Comparison of ENCODE assay signal across 9 cellular contexts in the genomic region with DNA sequence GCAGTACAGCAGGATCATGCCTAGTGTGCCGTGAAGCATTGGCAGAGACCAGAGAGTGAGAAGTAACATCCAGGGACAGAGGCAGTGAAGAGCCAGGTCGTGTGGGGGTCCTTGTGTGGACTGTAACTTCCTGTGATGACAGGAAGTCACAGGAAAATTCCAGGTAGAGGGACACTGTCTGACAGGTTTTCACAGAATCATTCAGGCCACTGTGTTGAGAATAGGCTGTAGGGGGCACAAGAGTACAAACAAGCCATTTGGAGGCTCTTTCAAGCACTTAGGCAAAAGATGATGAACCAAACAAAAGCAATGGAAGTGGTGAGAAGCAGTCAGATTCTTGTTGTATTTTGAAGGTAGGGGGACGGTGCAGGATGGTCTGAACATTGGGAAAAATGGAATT. TPM values are rescaled to one million over a fixed set of nuclear protein-coding genes. Genes with fewer than 3 reads are reported as not detected.
DNase-seq lines count a peak whose midpoint lies in the region; ATAC-seq lines count a peak whose summit lies in the region.
"Had no signal": no experiment of that assay in that cellular context is flagged by ENCODE, and none has a peak within 500 bp of the region (broad histone marks: within the 10 kb centered on the region; RNA-seq: fewer than 3 reads in every experiment).

No MANE protein-coding gene starts in this region.

- no peak overlapping the region for H2AK5ac ChIP-seq in mesendoderm (ENCODE audit: low read length)

- no peaks in the 10 kb centered on the region for H3K27me3 Mint-ChIP-seq in effector memory CD8-positive, alpha-beta T cell
- H3K27me3 Mint-ChIP-seq: CD8-positive, alpha-beta memory T cell had no signal

- no peaks in the 10 kb centered on the region for H3K4me1 ChIP-seq in mesendoderm (ENCODE audit: control insufficient read depth, low read depth, low read length)

- no peak overlapping the region for H3K4me3 Mint-ChIP-seq in effector memory CD8-positive, alpha-beta T cell
- H3K4me3 Mint-ChIP-seq: CD8-positive, alpha-beta memory T cell had no signal

- no peak overlapping the region for H3K4me3 ChIP-seq in mesendoderm (ENCODE audit: low read length)

- no peak overlapping the region for H3K27ac Mint-ChIP-seq in effector memory CD8-positive, alpha-beta T cell
- H3K27ac Mint-ChIP-seq: CD8-positive, alpha-beta memory T cell had no signal

- no peak overlapping the region for H3K18ac ChIP-seq in mesendoderm (ENCODE audit: low read length)

- no peak overlapping the region for H3K27ac ChIP-seq in mesendoderm (ENCODE audit: low read depth, low read length)

- H3K4me1 Mint-ChIP-seq in effector memory CD8-positive, alpha-beta T cell (ENCODE audit: low read depth in 2 of 2): no peaks in the 10 kb centered on the region
- H3K4me1 Mint-ChIP-seq: CD8-positive, alpha-beta memory T cell had no signal

- H3K36me3 Mint-ChIP-seq in effector memory CD8-positive, alpha-beta T cell (ENCODE audit: insufficient read depth): no peaks in the 10 kb centered on the region
- H3K36me3 Mint-ChIP-seq: CD8-positive, alpha-beta memory T cell had no signal

- H3K4me2 ChIP-seq in mesendoderm (ENCODE audit: low read length): no peak overlapping the region

- ATAC-seq in effector memory CD8-positive, alpha-beta T cell (replicated peaks): peak; percentile 66

- H4K8ac ChIP-seq in mesendoderm (ENCODE audit: low read depth, low read length): no peak overlapping the region

- peak overlapping the region; percentile 4 for H3K9ac ChIP-seq in mesendoderm (ENCODE audit: low read length)

- peak overlapping the region; percentile 40 for H3K56ac ChIP-seq in mesendoderm (ENCODE audit: low read length)

- no CpG with 5 or more reads among the region's 3 CpGs for WGBS in mesendoderm (ENCODE audit: extremely low coverage, insufficient coverage, low lambda C conversion rate)

- H3K23ac ChIP-seq in mesendoderm (ENCODE audit: low read length): no peak overlapping the region

- H4K5ac ChIP-seq in mesendoderm (ENCODE audit: low read length): no peak overlapping the region

- H3K79me2 ChIP-seq in mesendoderm (ENCODE audit: control insufficient read depth, insufficient read depth, low read length): no peaks in the 10 kb centered on the region

- H3K79me1 ChIP-seq in mesendoderm (ENCODE audit: low read length): no peaks in the 10 kb centered on the region

- H2BK5ac ChIP-seq in mesendoderm (ENCODE audit: low read length): no peak overlapping the region

- DNase-seq in NCI-H2107 treated with DMSO at 0.1 percent for 48 hours (lab: John Stamatoyannopoulos, UW; ENCODE audit: unreplicated experiment) (peak; percentile 4), NCI-H2107 (lab: John Stamatoyannopoulos, UW) (no peak), NCI-H146 (lab: John Stamatoyannopoulos, UW) (peak; percentile 50), mesendoderm (peak; percentile 86), SIG-M5 (lab: John Stamatoyannopoulos, UW) (no peak), NCI-H1694 treated with DMSO at 0.1 percent for 48 hours (lab: John Stamatoyannopoulos, UW) (no peak)
- peak; percentile 17 to 34 (median 27) for DNase-seq in effector memory CD8-positive, alpha-beta T cell
- no peak for DNase-seq in NK-92 treated with Interleukin-12 subunit alpha and Interleukin-12 subunit beta, amount 100 ng/mL, for 24 hours (lab: John Stamatoyannopoulos, UW)

- H2BK120ac ChIP-seq in mesendoderm (ENCODE audit: low read depth, low read length): no peak overlapping the region

- no peaks in the 10 kb centered on the region for H3K27me3 ChIP-seq in mesendoderm (ENCODE audit: insufficient read depth, low read length, poor library complexity)

- H3K4ac ChIP-seq in mesendoderm (ENCODE audit: low read depth, low read length): no peak overlapping the region

- no peaks in the 10 kb centered on the region for H3K9me3 Mint-ChIP-seq in effector memory CD8-positive, alpha-beta T cell
- H3K9me3 Mint-ChIP-seq: CD8-positive, alpha-beta memory T cell had no signal

- no peaks in the 10 kb centered on the region for H3K36me3 ChIP-seq in mesendoderm (ENCODE audit: control insufficient read depth, insufficient read depth, low read length)

- no peak overlapping the region for H2BK15ac ChIP-seq in mesendoderm (replicated peaks; ENCODE audit: low read depth)

RNA-seq across cellular contexts. Expression of a gene that starts 46.4 kb away (rescaled TPM):
- 1.4 TPM for polyA plus RNA-seq in mesendoderm (2013, experiment 1 of 2)
- polyA plus RNA-seq in mesendoderm (2013, experiment 2 of 2): 1.7 TPM

Comparison
In these comparisons a context has a peak if more than half of its experiments do, and no peak if none do; other contexts are left out.
1. DNase-seq: peak in NCI-H2107 treated with DMSO at 0.1 percent for 48 hours (single experiment), NCI-H146 (single experiment), effector memory CD8-positive, alpha-beta T cell (3 of 3) and mesendoderm (single experiment); none in NCI-H2107 (single experiment), SIG-M5 (single experiment), NK-92 treated with Interleukin-12 subunit alpha and Interleukin-12 subunit beta, amount 100 ng/mL, for 24 hours (single experiment) and NCI-H1694 treated with DMSO at 0.1 percent for 48 hours (single experiment).